ENCODE assay signal across 7 cellular contexts in genomic region chr1:2525896-2526823, GRCh38. TPM values are rescaled to one million over a fixed set of nuclear protein-coding genes. Genes with fewer than 3 reads are reported as not detected.
DNase-seq lines count a peak whose midpoint lies in the region; ATAC-seq and TF ChIP-seq lines count a peak whose summit lies in the region.

PANK4 (minus strand) TSS chr1:2526596; CDS start chr1:2526587, 9 bp downstream.

- H3K9me3 ChIP-seq in hepatocyte (ENCODE audit: low read depth) = no peaks in the 10 kb centered on the region

- in situ Hi-C loops in astrocyte of the cerebellum (cut with HindIII; ENCODE audit: low sequenced_read_pairs) = no loop called here

- peak within 1 kb of the TSS; percentile 99 for H3K4me2 ChIP-seq in hepatocyte

- H2AFZ ChIP-seq in hepatocyte = peak within 1 kb of the TSS; percentile 60

- DNase-seq in NCI-H1436 treated with DMSO at 0.1 percent for 48 hours (lab: John Stamatoyannopoulos, UW) (peak; percentile 43), T-helper 9 cell (peak; percentile 82), astrocyte of the cerebellum (ENCODE audit: low read depth) (peak; percentile 84), hepatocyte (ENCODE audit: low spot score) (peak; percentile 98), retinal pigment epithelial cell (ENCODE audit: low read depth) (peak; percentile 76)

- ATAC-seq in GM18498 (IDR thresholded peaks at IDR 0.05; ENCODE audit: unreplicated experiment) (peak; percentile 87), HG02798 (IDR thresholded peaks at IDR 0.05; ENCODE audit: poor library complexity, unreplicated experiment) (peak; percentile 90)

- H3K9me2 ChIP-seq in hepatocyte (replicated peaks; ENCODE audit: insufficient read depth) = no peaks in the 10 kb centered on the region

- peaks cover 26% of the 10 kb centered on the region for H3K27me3 ChIP-seq in hepatocyte

- H4K20me1 ChIP-seq in hepatocyte (ENCODE audit: insufficient read depth, poor library complexity, severe bottlenecking) = peaks cover 45% of the 10 kb centered on the region

- H3K4me3 ChIP-seq in astrocyte of the cerebellum (ENCODE audit: low read depth, low read length) (peak within 1 kb of the TSS; percentile 86), hepatocyte (peak within 1 kb of the TSS; percentile 97), retinal pigment epithelial cell (ENCODE audit: low read length) (peak within 1 kb of the TSS; percentile 86)

- H3K36me3 ChIP-seq in hepatocyte (replicated peaks; ENCODE audit: insufficient read depth, low read depth) = no peaks in the 10 kb centered on the region

- TF ChIP-seq CTCF in astrocyte of the cerebellum (IDR thresholded peaks at IDR 0.05; ENCODE audit: low read depth, low read length, missing control alignments) = peak; percentile 23
- TF ChIP-seq CTCF in hepatocyte (IDR thresholded peaks at IDR 0.05; ENCODE audit: poor library complexity) = no peak
- TF ChIP-seq CTCF in retinal pigment epithelial cell (conservative IDR thresholded peaks at IDR 0.05; ENCODE audit: low read depth, low read length) = no peak

- under 1% methylated on average over 70 of the region's 109 CpGs for WGBS in hepatocyte (ENCODE audit: low lambda C conversion rate, missing lambda C conversion rate)

- H3K27ac ChIP-seq in hepatocyte = peak within 1 kb of the TSS; percentile 48

- H3K4me1 ChIP-seq in hepatocyte (ENCODE audit: insufficient read depth) = peaks cover 27% of the 10 kb centered on the region

- peaks cover 46% of the 10 kb centered on the region for H3K79me2 ChIP-seq in hepatocyte

RNA-seq across cellular contexts. Expression of gene PANK4, which starts in this region (rescaled TPM):
- total RNA-seq in hepatocyte = 18.5 and 20.4 TPM in 2 replicates
- polyA plus RNA-seq in hepatocyte = 21.3 and 21.5 TPM in 2 replicates

Comparison
In these comparisons a context has a peak if more than half of its experiments do, and no peak if none do; other contexts are left out.
1. Peak in every context shown above with its lines: DNase-seq, ATAC-seq, H3K4me3 ChIP-seq and H3K27ac ChIP-seq.
2. DNase-seq: peak in every context shown above with its lines; median percentile 98 in hepatocyte; 84 in astrocyte of the cerebellum; 82 in T-helper 9 cell; 76 in retinal pigment epithelial cell; 43 in NCI-H1436 treated with DMSO at 0.1 percent for 48 hours.